In genomic region chr17:7667616-7668406, GRCh38 we compare ENCODE assay signal across 2 cellular contexts.
TF ChIP-seq lines count a peak whose summit lies in the region.

No MANE protein-coding gene starts in this region.

TF ChIP-seq in GM23338, 12 proteins besides CTCF, POLR2A, EP300 and RAD21:
- TF ChIP-seq STAT1 (IDR thresholded peaks at IDR 0.05; ENCODE audit: unreplicated experiment): no peak
- TF ChIP-seq ZNF114 (CRISPR knock-in tag; IDR thresholded peaks at IDR 0.05): no peak
- TF ChIP-seq, protein P1, sequence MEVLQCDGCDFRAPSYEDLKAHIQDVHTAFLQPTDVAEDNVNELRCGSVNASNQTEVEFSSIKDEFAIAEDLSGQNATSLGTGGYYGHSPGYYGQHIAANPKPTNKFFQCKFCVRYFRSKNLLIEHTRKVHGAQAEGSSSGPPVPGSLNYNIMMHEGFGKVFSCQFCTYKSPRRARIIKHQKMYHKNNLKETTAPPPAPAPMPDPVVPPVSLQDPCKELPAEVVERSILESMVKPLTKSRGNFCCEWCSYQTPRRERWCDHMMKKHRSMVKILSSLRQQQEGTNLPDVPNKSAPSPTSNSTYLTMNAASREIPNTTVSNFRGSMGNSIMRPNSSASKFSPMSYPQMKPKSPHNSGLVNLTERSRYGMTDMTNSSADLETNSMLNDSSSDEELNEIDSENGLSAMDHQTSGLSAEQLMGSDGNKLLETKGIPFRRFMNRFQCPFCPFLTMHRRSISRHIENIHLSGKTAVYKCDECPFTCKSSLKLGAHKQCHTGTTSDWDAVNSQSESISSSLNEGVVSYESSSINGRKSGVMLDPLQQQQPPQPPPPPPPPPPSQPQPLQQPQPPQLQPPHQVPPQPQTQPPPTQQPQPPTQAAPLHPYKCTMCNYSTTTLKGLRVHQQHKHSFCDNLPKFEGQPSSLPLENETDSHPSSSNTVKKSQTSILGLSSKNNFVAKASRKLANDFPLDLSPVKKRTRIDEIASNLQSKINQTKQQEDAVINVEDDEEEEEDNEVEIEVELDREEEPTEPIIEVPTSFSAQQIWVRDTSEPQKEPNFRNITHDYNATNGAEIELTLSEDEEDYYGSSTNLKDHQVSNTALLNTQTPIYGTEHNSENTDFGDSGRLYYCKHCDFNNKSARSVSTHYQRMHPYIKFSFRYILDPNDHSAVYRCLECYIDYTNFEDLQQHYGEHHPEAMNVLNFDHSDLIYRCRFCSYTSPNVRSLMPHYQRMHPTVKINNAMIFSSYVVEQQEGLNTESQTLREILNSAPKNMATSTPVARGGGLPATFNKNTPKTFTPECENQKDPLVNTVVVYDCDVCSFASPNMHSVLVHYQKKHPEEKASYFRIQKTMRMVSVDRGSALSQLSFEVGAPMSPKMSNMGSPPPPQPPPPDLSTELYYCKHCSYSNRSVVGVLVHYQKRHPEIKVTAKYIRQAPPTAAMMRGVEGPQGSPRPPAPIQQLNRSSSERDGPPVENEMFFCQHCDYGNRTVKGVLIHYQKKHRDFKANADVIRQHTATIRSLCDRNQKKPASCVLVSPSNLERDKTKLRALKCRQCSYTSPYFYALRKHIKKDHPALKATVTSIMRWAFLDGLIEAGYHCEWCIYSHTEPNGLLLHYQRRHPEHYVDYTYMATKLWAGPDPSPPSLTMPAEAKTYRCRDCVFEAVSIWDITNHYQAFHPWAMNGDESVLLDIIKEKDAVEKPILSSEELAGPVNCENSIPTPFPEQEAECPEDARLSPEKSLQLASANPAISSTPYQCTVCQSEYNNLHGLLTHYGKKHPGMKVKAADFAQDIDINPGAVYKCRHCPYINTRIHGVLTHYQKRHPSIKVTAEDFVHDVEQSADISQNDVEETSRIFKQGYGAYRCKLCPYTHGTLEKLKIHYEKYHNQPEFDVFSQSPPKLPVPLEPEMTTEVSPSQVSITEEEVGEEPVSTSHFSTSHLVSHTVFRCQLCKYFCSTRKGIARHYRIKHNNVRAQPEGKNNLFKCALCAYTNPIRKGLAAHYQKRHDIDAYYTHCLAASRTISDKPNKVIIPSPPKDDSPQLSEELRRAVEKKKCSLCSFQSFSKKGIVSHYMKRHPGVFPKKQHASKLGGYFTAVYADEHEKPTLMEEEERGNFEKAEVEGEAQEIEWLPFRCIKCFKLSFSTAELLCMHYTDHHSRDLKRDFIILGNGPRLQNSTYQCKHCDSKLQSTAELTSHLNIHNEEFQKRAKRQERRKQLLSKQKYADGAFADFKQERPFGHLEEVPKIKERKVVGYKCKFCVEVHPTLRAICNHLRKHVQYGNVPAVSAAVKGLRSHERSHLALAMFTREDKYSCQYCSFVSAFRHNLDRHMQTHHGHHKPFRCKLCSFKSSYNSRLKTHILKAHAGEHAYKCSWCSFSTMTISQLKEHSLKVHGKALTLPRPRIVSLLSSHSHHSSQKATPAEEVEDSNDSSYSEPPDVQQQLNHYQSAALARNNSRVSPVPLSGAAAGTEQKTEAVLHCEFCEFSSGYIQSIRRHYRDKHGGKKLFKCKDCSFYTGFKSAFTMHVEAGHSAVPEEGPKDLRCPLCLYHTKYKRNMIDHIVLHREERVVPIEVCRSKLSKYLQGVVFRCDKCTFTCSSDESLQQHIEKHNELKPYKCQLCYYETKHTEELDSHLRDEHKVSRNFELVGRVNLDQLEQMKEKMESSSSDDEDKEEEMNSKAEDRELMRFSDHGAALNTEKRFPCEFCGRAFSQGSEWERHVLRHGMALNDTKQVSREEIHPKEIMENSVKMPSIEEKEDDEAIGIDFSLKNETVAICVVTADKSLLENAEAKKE (CRISPR knock-in tag; IDR thresholded peaks at IDR 0.05): no peak
- TF ChIP-seq NANOG (IDR thresholded peaks at IDR 0.05; ENCODE audit: borderline replicate concordance): no peak
- no peak for TF ChIP-seq REST (IDR thresholded peaks at IDR 0.05; ENCODE audit: unreplicated experiment)
- no peak for TF ChIP-seq JUNB (IDR thresholded peaks at IDR 0.05; ENCODE audit: unreplicated experiment)
- TF ChIP-seq CREB1 (CRISPR knock-in tag; IDR thresholded peaks at IDR 0.05; ENCODE audit: low read depth): no peak
- TF ChIP-seq ETS1 (IDR thresholded peaks at IDR 0.05): no peak
- TF ChIP-seq EZH2 (IDR thresholded peaks at IDR 0.05; ENCODE audit: low read depth, unreplicated experiment): no peak
- TF ChIP-seq EZH2phosphoT487 (IDR thresholded peaks at IDR 0.05; ENCODE audit: unreplicated experiment): no peak
- TF ChIP-seq POLR2AphosphoS5 (IDR thresholded peaks at IDR 0.05; ENCODE audit: low read depth): no peak
- TF ChIP-seq ZNF331 (CRISPR knock-in tag; IDR thresholded peaks at IDR 0.05; ENCODE audit: low read depth): no peak
TF ChIP-seq in GM23338: peak in this region for 0.

TF ChIP-seq in K562, 482 proteins besides CTCF, POLR2A, EP300 and RAD21:
- TF ChIP-seq ZNF57 (CRISPR knock-in tag; IDR thresholded peaks at IDR 0.05) (no peak), FOS (IDR thresholded peaks at IDR 0.05; ENCODE audit: extremely low read depth, insufficient read length) (no peak), BACH1 (tag; IDR thresholded peaks at IDR 0.05) (no peak), HNRNPH1 (optimal IDR thresholded peaks at IDR 0.05; ENCODE audit: low read depth, low read length) (no peak), ZKSCAN1 (IDR thresholded peaks at IDR 0.05; ENCODE audit: low read depth, low read length) (no peak), ZNF445 (CRISPR knock-in tag; IDR thresholded peaks at IDR 0.05; ENCODE audit: low read depth) (no peak), MECOM (CRISPR knock-in tag; IDR thresholded peaks at IDR 0.05) (no peak), PRMT5 (CRISPR knock-in tag; IDR thresholded peaks at IDR 0.05) (no peak), C11orf30 (IDR thresholded peaks at IDR 0.05; ENCODE audit: low read depth) (no peak), CREM (IDR thresholded peaks at IDR 0.05; ENCODE audit: low read depth) (no peak), ARID1B (IDR thresholded peaks at IDR 0.05) (no peak)
- TF ChIP-seq, protein P2, sequence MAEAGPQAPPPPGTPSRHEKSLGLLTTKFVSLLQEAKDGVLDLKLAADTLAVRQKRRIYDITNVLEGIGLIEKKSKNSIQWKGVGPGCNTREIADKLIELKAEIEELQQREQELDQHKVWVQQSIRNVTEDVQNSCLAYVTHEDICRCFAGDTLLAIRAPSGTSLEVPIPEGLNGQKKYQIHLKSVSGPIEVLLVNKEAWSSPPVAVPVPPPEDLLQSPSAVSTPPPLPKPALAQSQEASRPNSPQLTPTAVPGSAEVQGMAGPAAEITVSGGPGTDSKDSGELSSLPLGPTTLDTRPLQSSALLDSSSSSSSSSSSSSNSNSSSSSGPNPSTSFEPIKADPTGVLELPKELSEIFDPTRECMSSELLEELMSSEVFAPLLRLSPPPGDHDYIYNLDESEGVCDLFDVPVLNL (CRISPR knock-in tag; IDR thresholded peaks at IDR 0.05; ENCODE audit: low read depth): no peak
- TF ChIP-seq, protein P3, sequence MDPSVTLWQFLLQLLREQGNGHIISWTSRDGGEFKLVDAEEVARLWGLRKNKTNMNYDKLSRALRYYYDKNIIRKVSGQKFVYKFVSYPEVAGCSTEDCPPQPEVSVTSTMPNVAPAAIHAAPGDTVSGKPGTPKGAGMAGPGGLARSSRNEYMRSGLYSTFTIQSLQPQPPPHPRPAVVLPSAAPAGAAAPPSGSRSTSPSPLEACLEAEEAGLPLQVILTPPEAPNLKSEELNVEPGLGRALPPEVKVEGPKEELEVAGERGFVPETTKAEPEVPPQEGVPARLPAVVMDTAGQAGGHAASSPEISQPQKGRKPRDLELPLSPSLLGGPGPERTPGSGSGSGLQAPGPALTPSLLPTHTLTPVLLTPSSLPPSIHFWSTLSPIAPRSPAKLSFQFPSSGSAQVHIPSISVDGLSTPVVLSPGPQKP (CRISPR knock-in tag; IDR thresholded peaks at IDR 0.05): no peak
- TF ChIP-seq, protein P4, sequence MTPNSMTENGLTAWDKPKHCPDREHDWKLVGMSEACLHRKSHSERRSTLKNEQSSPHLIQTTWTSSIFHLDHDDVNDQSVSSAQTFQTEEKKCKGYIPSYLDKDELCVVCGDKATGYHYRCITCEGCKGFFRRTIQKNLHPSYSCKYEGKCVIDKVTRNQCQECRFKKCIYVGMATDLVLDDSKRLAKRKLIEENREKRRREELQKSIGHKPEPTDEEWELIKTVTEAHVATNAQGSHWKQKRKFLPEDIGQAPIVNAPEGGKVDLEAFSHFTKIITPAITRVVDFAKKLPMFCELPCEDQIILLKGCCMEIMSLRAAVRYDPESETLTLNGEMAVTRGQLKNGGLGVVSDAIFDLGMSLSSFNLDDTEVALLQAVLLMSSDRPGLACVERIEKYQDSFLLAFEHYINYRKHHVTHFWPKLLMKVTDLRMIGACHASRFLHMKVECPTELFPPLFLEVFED (CRISPR knock-in tag; conservative IDR thresholded peaks at IDR 0.05): no peak
- TF ChIP-seq, protein P5, sequence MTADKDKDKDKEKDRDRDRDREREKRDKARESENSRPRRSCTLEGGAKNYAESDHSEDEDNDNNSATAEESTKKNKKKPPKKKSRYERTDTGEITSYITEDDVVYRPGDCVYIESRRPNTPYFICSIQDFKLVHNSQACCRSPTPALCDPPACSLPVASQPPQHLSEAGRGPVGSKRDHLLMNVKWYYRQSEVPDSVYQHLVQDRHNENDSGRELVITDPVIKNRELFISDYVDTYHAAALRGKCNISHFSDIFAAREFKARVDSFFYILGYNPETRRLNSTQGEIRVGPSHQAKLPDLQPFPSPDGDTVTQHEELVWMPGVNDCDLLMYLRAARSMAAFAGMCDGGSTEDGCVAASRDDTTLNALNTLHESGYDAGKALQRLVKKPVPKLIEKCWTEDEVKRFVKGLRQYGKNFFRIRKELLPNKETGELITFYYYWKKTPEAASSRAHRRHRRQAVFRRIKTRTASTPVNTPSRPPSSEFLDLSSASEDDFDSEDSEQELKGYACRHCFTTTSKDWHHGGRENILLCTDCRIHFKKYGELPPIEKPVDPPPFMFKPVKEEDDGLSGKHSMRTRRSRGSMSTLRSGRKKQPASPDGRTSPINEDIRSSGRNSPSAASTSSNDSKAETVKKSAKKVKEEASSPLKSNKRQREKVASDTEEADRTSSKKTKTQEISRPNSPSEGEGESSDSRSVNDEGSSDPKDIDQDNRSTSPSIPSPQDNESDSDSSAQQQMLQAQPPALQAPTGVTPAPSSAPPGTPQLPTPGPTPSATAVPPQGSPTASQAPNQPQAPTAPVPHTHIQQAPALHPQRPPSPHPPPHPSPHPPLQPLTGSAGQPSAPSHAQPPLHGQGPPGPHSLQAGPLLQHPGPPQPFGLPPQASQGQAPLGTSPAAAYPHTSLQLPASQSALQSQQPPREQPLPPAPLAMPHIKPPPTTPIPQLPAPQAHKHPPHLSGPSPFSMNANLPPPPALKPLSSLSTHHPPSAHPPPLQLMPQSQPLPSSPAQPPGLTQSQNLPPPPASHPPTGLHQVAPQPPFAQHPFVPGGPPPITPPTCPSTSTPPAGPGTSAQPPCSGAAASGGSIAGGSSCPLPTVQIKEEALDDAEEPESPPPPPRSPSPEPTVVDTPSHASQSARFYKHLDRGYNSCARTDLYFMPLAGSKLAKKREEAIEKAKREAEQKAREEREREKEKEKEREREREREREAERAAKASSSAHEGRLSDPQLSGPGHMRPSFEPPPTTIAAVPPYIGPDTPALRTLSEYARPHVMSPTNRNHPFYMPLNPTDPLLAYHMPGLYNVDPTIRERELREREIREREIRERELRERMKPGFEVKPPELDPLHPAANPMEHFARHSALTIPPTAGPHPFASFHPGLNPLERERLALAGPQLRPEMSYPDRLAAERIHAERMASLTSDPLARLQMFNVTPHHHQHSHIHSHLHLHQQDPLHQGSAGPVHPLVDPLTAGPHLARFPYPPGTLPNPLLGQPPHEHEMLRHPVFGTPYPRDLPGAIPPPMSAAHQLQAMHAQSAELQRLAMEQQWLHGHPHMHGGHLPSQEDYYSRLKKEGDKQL (CRISPR knock-in tag; IDR thresholded peaks at IDR 0.05; ENCODE audit: borderline replicate concordance): no peak
- TF ChIP-seq, protein P6, sequence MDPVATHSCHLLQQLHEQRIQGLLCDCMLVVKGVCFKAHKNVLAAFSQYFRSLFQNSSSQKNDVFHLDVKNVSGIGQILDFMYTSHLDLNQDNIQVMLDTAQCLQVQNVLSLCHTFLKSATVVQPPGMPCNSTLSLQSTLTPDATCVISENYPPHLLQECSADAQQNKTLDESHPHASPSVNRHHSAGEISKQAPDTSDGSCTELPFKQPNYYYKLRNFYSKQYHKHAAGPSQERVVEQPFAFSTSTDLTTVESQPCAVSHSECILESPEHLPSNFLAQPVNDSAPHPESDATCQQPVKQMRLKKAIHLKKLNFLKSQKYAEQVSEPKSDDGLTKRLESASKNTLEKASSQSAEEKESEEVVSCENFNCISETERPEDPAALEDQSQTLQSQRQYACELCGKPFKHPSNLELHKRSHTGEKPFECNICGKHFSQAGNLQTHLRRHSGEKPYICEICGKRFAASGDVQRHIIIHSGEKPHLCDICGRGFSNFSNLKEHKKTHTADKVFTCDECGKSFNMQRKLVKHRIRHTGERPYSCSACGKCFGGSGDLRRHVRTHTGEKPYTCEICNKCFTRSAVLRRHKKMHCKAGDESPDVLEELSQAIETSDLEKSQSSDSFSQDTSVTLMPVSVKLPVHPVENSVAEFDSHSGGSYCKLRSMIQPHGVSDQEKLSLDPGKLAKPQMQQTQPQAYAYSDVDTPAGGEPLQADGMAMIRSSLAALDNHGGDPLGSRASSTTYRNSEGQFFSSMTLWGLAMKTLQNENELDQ (CRISPR knock-in tag; IDR thresholded peaks at IDR 0.05; ENCODE audit: borderline replicate concordance): no peak
